In the genomic region with DNA sequence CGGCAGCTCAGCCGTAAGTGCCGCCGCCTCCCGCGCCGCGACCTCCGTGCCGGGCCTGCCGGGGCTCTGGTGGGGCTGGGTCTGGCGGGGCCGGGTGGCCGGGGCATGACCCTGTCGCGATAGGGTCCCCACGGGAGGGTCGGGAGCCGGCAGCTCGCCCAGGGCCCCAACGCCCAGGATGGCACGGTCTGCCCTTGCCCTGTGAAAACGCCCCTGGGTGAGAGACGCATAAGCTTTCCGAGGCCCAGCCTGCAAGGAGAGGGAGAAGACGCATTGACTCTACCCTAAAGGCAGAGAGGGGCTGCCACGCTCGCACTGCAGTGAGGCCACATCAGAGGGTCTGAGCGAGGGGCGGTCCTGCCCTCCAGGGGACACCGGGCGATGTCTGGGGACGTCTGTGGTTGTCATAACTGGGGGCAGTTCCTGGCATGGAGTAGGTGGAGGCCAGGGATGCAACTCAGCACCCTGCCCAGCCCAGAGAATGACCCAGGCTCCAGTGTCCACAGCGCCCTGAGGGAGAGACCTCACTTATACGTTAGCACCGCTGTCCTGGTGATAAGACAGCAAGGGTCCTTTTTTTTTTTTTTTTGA, we compare ENCODE assay signal across 8 cellular contexts. TPM values are rescaled to one million over a fixed set of nuclear protein-coding genes. Genes with fewer than 3 reads are reported as not detected.
DNase-seq lines count a peak whose midpoint lies in the region; ATAC-seq and TF ChIP-seq lines count a peak whose summit lies in the region.

No MANE protein-coding gene starts in this region.

- TF ChIP-seq POLR2A in IMR-90 (IDR thresholded peaks at IDR 0.05; ENCODE audit: low read depth, low read length) = no peak
- TF ChIP-seq POLR2A in adrenal gland (IDR thresholded peaks at IDR 0.05) = no peak

- H3K27me3 ChIP-seq in IMR-90 (ENCODE audit: control insufficient read depth, insufficient read depth, low read length) (no peaks in the 10 kb centered on the region), adrenal gland (no peaks in the 10 kb centered on the region)

- H2AK5ac ChIP-seq in IMR-90 (ENCODE audit: low read depth, low read length) = peak overlapping the region; percentile 75

- H3K18ac ChIP-seq in IMR-90 (ENCODE audit: low read depth, low read length) = no peak overlapping the region

- no peak overlapping the region for H3K56ac ChIP-seq in IMR-90 (ENCODE audit: extremely low read depth, insufficient read depth, low read length)

- H3K36me3 Mint-ChIP-seq in stimulated activated naive B cell treated with anti-CD40 and anti-IgM and Interleukin-4, amounts not matched to agents 10 μg/mL and 1 μg/mL and 100 μg/mL, for 72 hours = peaks cover 12 to 17% of the 10 kb centered on the region in 2 donors

- H3K9me3 ChIP-seq in IMR-90 (ENCODE audit: control insufficient read depth, insufficient read depth, low read length) (peaks cover 2% of the 10 kb centered on the region; the same call in 1 of the 2 replicates), adrenal gland (replicated peaks in 1 of 3) (no peaks in the 10 kb centered on the region)

- in situ Hi-C loops in IMR-90 (cut with MboI; ENCODE audit: low sequenced_read_pairs) = no loop called here

- 0 out of 2 replicates have a peak, but pooled peaks cover 4% of the 10 kb centered on the region for H3K9me1 ChIP-seq in IMR-90 (ENCODE audit: insufficient read depth, low read length)

- POLR2A ChIA-PET in IMR-90 (lab: Charles Lee; ENCODE audit: unreplicated experiment) = no interaction called here

- no peak overlapping the region for H2BK120ac ChIP-seq in IMR-90 (ENCODE audit: low read depth, low read length)

- no peak for TF ChIP-seq RAD21 in IMR-90 (IDR thresholded peaks at IDR 0.05; ENCODE audit: low read length)

- H3K4me3 Mint-ChIP-seq in stimulated activated naive B cell treated with anti-CD40 and anti-IgM and Interleukin-4, amounts not matched to agents 10 μg/mL and 1 μg/mL and 100 μg/mL, for 72 hours = peak overlapping the region; percentile 83 to 95

- peak overlapping the region; percentile 95 for H3K4me2 ChIP-seq in IMR-90 (ENCODE audit: low read depth, low read length)

- no peak overlapping the region for H2BK20ac ChIP-seq in IMR-90 (ENCODE audit: low read depth, low read length)

- H3K4ac ChIP-seq in IMR-90 (ENCODE audit: low read depth, low read length) = peak overlapping the region; percentile 56

- peak overlapping the region; percentile 64; the same call in 1 of the 2 replicates for H3K23ac ChIP-seq in IMR-90 (ENCODE audit: low read depth, low read length)

- H3K4me1 ChIP-seq in IMR-90 (ENCODE audit: control insufficient read depth, insufficient read depth, low read length) (no peaks in the 10 kb centered on the region; the same call in 1 of the 2 replicates), adrenal gland (replicated peaks in 1 of 2) (peaks cover 0 to 15% of the 10 kb centered on the region in 2 donors)

- H3K4me3 ChIP-seq in IMR-90 (ENCODE audit: insufficient read depth, low read depth, low read length) (peak overlapping the region; percentile 61), adrenal gland (peak overlapping the region in 3 of 4 donors; percentile 40 to 98 (median 46))

- H3K36me3 ChIP-seq in IMR-90 (ENCODE audit: control insufficient read depth, insufficient read depth, low read length) (peaks cover 8% of the 10 kb centered on the region; the same call in 1 of the 2 replicates), adrenal gland (replicated peaks in 1 of 2) (no peaks in the 10 kb centered on the region)

- peak overlapping the region; percentile 77 for H3K9ac ChIP-seq in IMR-90 (ENCODE audit: low read depth, low read length)

- DNase-seq in activated naive CD4-positive, alpha-beta T cell treated with Interleukin-2 at 50 U/mL for 16 hours = peak; percentile 6
- DNase-seq in activated naive CD4-positive, alpha-beta T cell treated with anti-CD3 and anti-CD28 coated beads, Interleukin-2, amount 50 U/mL, for 16 hours = no peak
- DNase-seq in IMR-90 (no peak), adrenal gland (peak in 2 of 7 donors; percentile 11 to 42), islet precursor cell (peak; percentile 67), NCI-H1694 (lab: John Stamatoyannopoulos, UW) (no peak), HT-29 (ENCODE audit: low spot score) (no peak)
- no peak for DNase-seq in stimulated activated naive B cell treated with anti-CD40 and anti-IgM and Interleukin-4, amounts not matched to agents 10 μg/mL and 1 μg/mL and 100 μg/mL, for 72 hours

- 6% methylated on average over 16 of the region's 36 CpGs; no CpG with 5 or more reads in 1 of the 2 experiments for WGBS in IMR-90 (ENCODE audit: extremely low coverage in 2 of 2, insufficient read length in 1 of 2), 2 experiments
- WGBS in adrenal gland, 4 donors = 1 to 10% (median 3%) methylated on average over 13 to 36 of the region's 36 CpGs

- ATAC-seq in IMR-90 (ENCODE audit: low read depth) = peak; percentile 31
- ATAC-seq in stimulated activated naive B cell treated with anti-CD40 and anti-IgM and Interleukin-4, amounts not matched to agents 10 μg/mL and 1 μg/mL and 100 μg/mL, for 72 hours (replicated peaks) = peak; percentile 30 to 36

- no peaks in the 10 kb centered on the region for H3K27me3 Mint-ChIP-seq in stimulated activated naive B cell treated with anti-CD40 and anti-IgM and Interleukin-4, amounts not matched to agents 10 μg/mL and 1 μg/mL and 100 μg/mL, for 72 hours

- no peak overlapping the region; the same call in 1 of the 2 replicates for H3K27ac ChIP-seq in IMR-90 (ENCODE audit: insufficient read depth, low read length)
- peak overlapping the region in 2 of 5 donors; percentile 54 to 70 for H3K27ac ChIP-seq in adrenal gland

- peaks cover 6 to 11% of the 10 kb centered on the region in 2 experiments; a peak in 2 of 4 replicates for H3K79me1 ChIP-seq in IMR-90 (ENCODE audit: low read depth in 1 of 2, low read length in 2 of 2)

- peaks cover 4 to 5% of the 10 kb centered on the region in 2 donors for H3K9me3 Mint-ChIP-seq in stimulated activated naive B cell treated with anti-CD40 and anti-IgM and Interleukin-4, amounts not matched to agents 10 μg/mL and 1 μg/mL and 100 μg/mL, for 72 hours

- dilution Hi-C loops in IMR-90 (cut with HindIII; ENCODE audit: low sequenced_read_pairs, unreplicated experiment) = no loop called here

- no peak overlapping the region for H3K27ac Mint-ChIP-seq in stimulated activated naive B cell treated with anti-CD40 and anti-IgM and Interleukin-4, amounts not matched to agents 10 μg/mL and 1 μg/mL and 100 μg/mL, for 72 hours

- no peak overlapping the region for H2BK15ac ChIP-seq in IMR-90 (ENCODE audit: low read depth, low read length)

- no peaks in the 10 kb centered on the region for H4K20me1 ChIP-seq in IMR-90 (ENCODE audit: insufficient read depth, low read length)

- peaks cover 10 to 20% of the 10 kb centered on the region in 2 donors for H3K4me1 Mint-ChIP-seq in stimulated activated naive B cell treated with anti-CD40 and anti-IgM and Interleukin-4, amounts not matched to agents 10 μg/mL and 1 μg/mL and 100 μg/mL, for 72 hours

- CTCF ChIA-PET in IMR-90 (lab: Yijun Ruan, JAX) = interaction anchor here (0.6 kb wide), 1 partner anchor 40 kb away, joined by 3 read pairs; no protein-coding TSS in a partner anchor

- intact Hi-C loops in IMR-90 (cut with micrococcal nuclease) = no loop called here
- intact Hi-C loops in adrenal gland (cut with DNase I) = no loop called here

- H4K91ac ChIP-seq in IMR-90 (ENCODE audit: insufficient read depth, low read depth, low read length) = peak overlapping the region; percentile 12; the same call in 1 of the 2 replicates

- peak overlapping the region; percentile 1; the same call in 1 of the 2 replicates for H4K5ac ChIP-seq in IMR-90 (ENCODE audit: low read depth, low read length)

- H2AK9ac ChIP-seq in IMR-90 (replicated peaks; ENCODE audit: low read depth, low read length, poor library complexity) = peak overlapping the region; percentile 97

- H2AFZ ChIP-seq in IMR-90 (replicated peaks; ENCODE audit: low read length, poor library complexity) = peak overlapping the region; percentile 97

- no peak overlapping the region for H2BK5ac ChIP-seq in IMR-90 (ENCODE audit: low read depth, low read length, poor library complexity, severe bottlenecking)

- peak overlapping the region; percentile 44 to 73; a peak in 3 of 4 replicates for H4K8ac ChIP-seq in IMR-90 (ENCODE audit: low read depth in 2 of 2, low read length in 2 of 2)

- TF ChIP-seq CTCF in IMR-90 (conservative IDR thresholded peaks at IDR 0.05; ENCODE audit: low read depth, low read length) (no peak), adrenal gland (IDR thresholded peaks at IDR 0.05) (no peak)

- H3K14ac ChIP-seq in IMR-90 (replicated peaks; ENCODE audit: low read depth, low read length) = 0 out of 2 replicates have a peak overlapping the region, but pooled peaks have one; percentile 81

- no TSS peak for BruUV-seq in IMR-90 (replicated peaks; lab: Mats Ljungman, UMichigan)

RNA-seq across cellular contexts. Expression of a gene that starts 0.5 kb away (rescaled TPM):
- total RNA-seq in IMR-90 (2012; rRNA removed) (1.9 and 3.0 TPM in 2 replicates), adrenal gland (1 to 10 TPM; 1.6 to 6.4 (median 3.9) TPM)
- polyA plus RNA-seq in IMR-90 (2012; rRNA removed) (1.2 and 1.5 TPM in 2 replicates), adrenal gland (1 to 10 TPM; 2.7 to 6.9 (median 3.3) TPM)
- polyA plus RNA-seq in IMR-90 (2012; cell fraction: cytosol; rRNA removed) = 0.54 and 0.78 TPM in 2 replicates
- 2.1 and 5.2 TPM in 2 replicates for polyA plus RNA-seq in IMR-90 (2012; cell fraction: nucleus; rRNA removed; ENCODE audit: low replicate concordance)
- 1.2 TPM in 2 replicates for total RNA-seq in HT-29 (2014; rRNA removed; shearing (Covaris generic))

RNA-seq across cellular contexts. Expression of a gene that starts 21.1 kb away (rescaled TPM):
- total RNA-seq in IMR-90 (2012; rRNA removed) (6.4 and 9.7 TPM in 2 replicates), adrenal gland (1 to 10 TPM; 2.5 to 7.2 (median 6.0) TPM)
- polyA plus RNA-seq in IMR-90 (2012; rRNA removed) (1.6 and 2.8 TPM in 2 replicates), adrenal gland (1 to 10 TPM; 1.9 to 5.7 (median 3.0) TPM)
- 0.31 and 0.58 TPM in 2 replicates for polyA plus RNA-seq in IMR-90 (2012; cell fraction: cytosol; rRNA removed)
- 0.36 and 2.9 TPM in 2 replicates for polyA plus RNA-seq in IMR-90 (2012; cell fraction: nucleus; rRNA removed; ENCODE audit: low replicate concordance)
- 0.65 and 1.3 TPM in 2 replicates for total RNA-seq in HT-29 (2014; rRNA removed; shearing (Covaris generic))

RNA-seq across cellular contexts. Expression of a gene that starts 34.9 kb away (rescaled TPM):
- total RNA-seq in IMR-90 (2012; rRNA removed) (57.5 and 62.8 TPM in 2 replicates), adrenal gland (10 to 100 TPM; 33.0 to 77.3 (median 46.2) TPM)
- polyA plus RNA-seq in IMR-90 (2012; rRNA removed) (91.9 and 110 TPM in 2 replicates), adrenal gland (100 to 1,000 TPM in 1 of 3 donors, 10 to 100 TPM in 2; 23.1 to 138 (median 63.0) TPM)
- 95.4 and 118 TPM in 2 replicates for polyA plus RNA-seq in IMR-90 (2012; cell fraction: cytosol; rRNA removed)
- polyA plus RNA-seq in IMR-90 (2012; cell fraction: nucleus; rRNA removed; ENCODE audit: low replicate concordance) = 119 and 345 TPM in 2 replicates
- total RNA-seq in HT-29 (2014; rRNA removed; shearing (Covaris generic)) = 271 and 308 TPM in 2 replicates

RNA-seq across cellular contexts. Expression of a gene that starts 37.1 kb away (rescaled TPM):
- 17.4 and 20.6 TPM in 2 replicates for total RNA-seq in IMR-90 (2012; rRNA removed)
- 72.9 and 89.7 TPM in 2 replicates for polyA plus RNA-seq in IMR-90 (2012; rRNA removed)
- 87.9 and 139 TPM in 2 replicates for polyA plus RNA-seq in IMR-90 (2012; cell fraction: cytosol; rRNA removed)
- polyA plus RNA-seq in IMR-90 (2012; cell fraction: nucleus; rRNA removed; ENCODE audit: low replicate concordance) = 60.8 and 101 TPM in 2 replicates
- total RNA-seq in adrenal gland = 10 to 100 TPM; 42.6 to 79.2 (median 54.9) TPM
- polyA plus RNA-seq in adrenal gland = 100 to 1,000 TPM in 1 of 3 donors, 10 to 100 TPM in 2; 30.3 to 104 (median 74.5) TPM
- total RNA-seq in HT-29 (2014; rRNA removed; shearing (Covaris generic)) = 122 and 127 TPM in 2 replicates

RNA-seq across cellular contexts. Expression of a gene that starts 46.9 kb away (rescaled TPM):
- total RNA-seq in IMR-90 (2012; rRNA removed) (not detected in 2 replicates), adrenal gland (under 1 TPM in 5 of 8 donors, not detected in 3; 0.07 to 0.45 (median 0.14) TPM)
- polyA plus RNA-seq in IMR-90 (2012; rRNA removed) (not detected in 2 replicates), adrenal gland (under 1 TPM; 0.03 to 0.18 (median 0.08) TPM)
- not detected in 2 replicates for polyA plus RNA-seq in IMR-90 (2012; cell fraction: cytosol; rRNA removed)
- not detected in 2 replicates for polyA plus RNA-seq in IMR-90 (2012; cell fraction: nucleus; rRNA removed; ENCODE audit: low replicate concordance)
- total RNA-seq in HT-29 (2014; rRNA removed; shearing (Covaris generic)) = 0.03 and 0.23 TPM in 2 replicates

Comparison
In these comparisons a context has a peak if more than half of its experiments do, and no peak if none do; other contexts are left out.
1. DNase-seq: peak in activated naive CD4-positive, alpha-beta T cell treated with Interleukin-2 at 50 U/mL for 16 hours (single experiment) and islet precursor cell (single experiment); none in activated naive CD4-positive, alpha-beta T cell treated with anti-CD3 and anti-CD28 coated beads, Interleukin-2, amount 50 U/mL, for 16 hours (single experiment), IMR-90 (single experiment), stimulated activated naive B cell treated with anti-CD40 and anti-IgM and Interleukin-4, amounts not matched to agents 10 μg/mL and 1 μg/mL and 100 μg/mL, for 72 hours (single experiment), NCI-H1694 (single experiment) and HT-29 (single experiment).